In the genomic region with DNA sequence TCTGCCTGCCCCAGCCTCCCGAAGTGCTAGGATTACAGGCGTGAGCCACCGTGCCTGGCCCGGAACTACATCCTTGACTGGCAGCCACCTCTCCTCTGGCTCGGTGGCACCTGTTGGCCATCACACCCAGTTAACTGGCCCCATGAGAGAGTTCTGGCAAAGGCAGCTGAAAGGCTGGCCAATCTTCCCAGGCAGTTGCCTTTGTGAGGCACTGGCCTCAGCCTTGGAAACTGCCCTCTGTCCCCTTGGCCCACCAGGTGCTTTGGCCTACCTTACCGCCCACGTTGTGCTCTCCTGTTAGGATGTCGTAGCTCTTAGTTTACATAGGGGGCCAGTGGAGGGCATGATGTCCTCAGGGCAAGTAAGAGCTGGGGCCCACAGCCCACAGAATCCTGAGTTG, we compare ENCODE assay signal across 24 cellular contexts. TPM values are rescaled to one million over a fixed set of nuclear protein-coding genes. Genes with fewer than 3 reads are reported as not detected.
"Had no signal": no experiment of that assay in that cellular context is flagged by ENCODE, and none has a peak within 500 bp of the region (broad histone marks: within the 10 kb centered on the region; RNA-seq: fewer than 3 reads in every experiment).

No MANE protein-coding gene starts in this region.

- H3K27me3 ChIP-seq: upper lobe of left lung had no signal

- H3K36me3 ChIP-seq: esophagus squamous epithelium, upper lobe of left lung had no signal

- H3K27ac Mint-ChIP-seq: activated naive CD8-positive, alpha-beta T cell treated with anti-CD3 and anti-CD28 coated beads, Interleukin-2, amount 10 ng/mL, durations not matched to agents 7 days and 5 days; effector memory CD8-positive, alpha-beta T cell; natural killer cell; stimulated activated naive CD8-positive, alpha-beta T cell treated with anti-CD3 and anti-CD28 coated beads, Interleukin-15, amount 100 ng/mL, for 72 hours had no signal

- H3K4me3 ChIP-seq: esophagus squamous epithelium, psoas muscle, skin epidermis, upper lobe of left lung had no signal

- ATAC-seq: effector memory CD8-positive, alpha-beta T cell; natural killer cell; right cardiac atrium; stimulated activated naive CD8-positive, alpha-beta T cell treated with anti-CD3 and anti-CD28 coated beads, Interleukin-15, amount 100 ng/mL, for 72 hours had no signal

- H3K36me3 Mint-ChIP-seq: activated naive CD8-positive, alpha-beta T cell treated with anti-CD3 and anti-CD28 coated beads, Interleukin-2, amount 10 ng/mL, durations not matched to agents 7 days and 5 days; natural killer cell had no signal

- H3K27ac ChIP-seq: esophagus squamous epithelium, psoas muscle, skin epidermis, upper lobe of left lung had no signal

- DNase-seq: activated CD4-positive, CD25-positive, alpha-beta regulatory T cell treated with anti-CD3 and anti-CD28 coated beads, Interleukin-2, amount 50 U/mL, for 72 hours; activated CD8-positive, alpha-beta memory T cell treated with anti-CD3 and anti-CD28 coated beads for 24 hours; activated CD8-positive, alpha-beta memory T cell treated with anti-CD3 and anti-CD28 coated beads, Interleukin-2, amount 50 U/mL, for 48 hours; activated gamma-delta T cell treated with Interleukin-2 at 50 U/mL for 16 hours; activated naive CD8-positive, alpha-beta T cell treated with anti-CD3 and anti-CD28 coated beads, Interleukin-2, amount 10 ng/mL, durations not matched to agents 7 days and 5 days; activated T-cell treated with anti-CD3 and anti-CD28 coated beads, Interleukin-2, amount 50 U/mL, for 48 hours; amygdala; effector memory CD8-positive, alpha-beta T cell; esophagus squamous epithelium; natural killer cell; psoas muscle; right cardiac atrium; stimulated activated CD4-positive, alpha-beta T cell treated with anti-CD3 and anti-CD28 coated beads, Interleukin-15, amount 100 ng/mL, for 24 hours; stimulated activated CD4-positive, alpha-beta T cell treated with anti-CD3 and anti-CD28 coated beads, Interleukin-2, amount 100 ng/mL, for 48 hours; stimulated activated naive CD8-positive, alpha-beta T cell treated with anti-CD3 and anti-CD28 coated beads, Interleukin-15, amount 100 ng/mL, for 72 hours; T1000; upper lobe of left lung had no signal

- H3K4me3 Mint-ChIP-seq: activated naive CD8-positive, alpha-beta T cell treated with anti-CD3 and anti-CD28 coated beads, Interleukin-2, amount 10 ng/mL, durations not matched to agents 7 days and 5 days; effector memory CD8-positive, alpha-beta T cell; natural killer cell; stimulated activated naive CD8-positive, alpha-beta T cell treated with anti-CD3 and anti-CD28 coated beads, Interleukin-15, amount 100 ng/mL, for 72 hours had no signal

- H3K27me3 Mint-ChIP-seq: stimulated activated naive CD8-positive, alpha-beta T cell treated with anti-CD3 and anti-CD28 coated beads, Interleukin-15, amount 100 ng/mL, for 72 hours had no signal

- H3K9me3 Mint-ChIP-seq: activated naive CD8-positive, alpha-beta T cell treated with anti-CD3 and anti-CD28 coated beads, Interleukin-2, amount 10 ng/mL, durations not matched to agents 7 days and 5 days; effector memory CD8-positive, alpha-beta T cell; natural killer cell; stimulated activated naive CD8-positive, alpha-beta T cell treated with anti-CD3 and anti-CD28 coated beads, Interleukin-15, amount 100 ng/mL, for 72 hours had no signal

- H3K9me3 ChIP-seq: esophagus squamous epithelium, psoas muscle, upper lobe of left lung had no signal

RNA-seq across cellular contexts. Expression of a gene that starts 18.2 kb away (rescaled TPM):
- total RNA-seq: activated naive CD8-positive, alpha-beta T cell treated with anti-CD3 and anti-CD28 coated beads, Interleukin-2, amount 10 ng/mL, durations not matched to agents 7 days and 5 days; cardiac septum; dermis microvascular lymphatic vessel endothelial cell; esophagus squamous epithelium; lower leg skin; mesenteric fat pad; natural killer cell; psoas muscle; T-helper 1 cell treated with Interleukin-12 subunit alpha and Interleukin-12 subunit beta and Interleukin-4 antibody, amounts not matched to agents 30 ng/mL and 1 ng/mL, for 36 hours; temporal lobe; upper lobe of left lung had no signal
- polyA plus RNA-seq: psoas muscle had no signal
